In genomic region chr5:69451941-69452652, GRCh38 we compare ENCODE assay signal across 17 cellular contexts. TPM values are rescaled to one million over a fixed set of nuclear protein-coding genes. Genes with fewer than 3 reads are reported as not detected.
DNase-seq lines count a peak whose midpoint lies in the region; ATAC-seq and FAIRE-seq lines count a peak whose summit lies in the region.
"Had no signal": no experiment of that assay in that cellular context is flagged by ENCODE, and none has a peak within 500 bp of the region (broad histone marks: within the 10 kb centered on the region; RNA-seq: fewer than 3 reads in every experiment).

No MANE protein-coding gene starts in this region.

- no peak overlapping the region for H3K4me3 ChIP-seq in small intestine (ENCODE audit: low read depth in 1 of 2, low read length in 2 of 2)
- H3K4me3 ChIP-seq: breast epithelium had no signal

- peak; percentile 91 for DNase-seq in DMS53 (lab: John Stamatoyannopoulos, UW)
- peak; percentile 13 for DNase-seq in NCI-H774 (lab: John Stamatoyannopoulos, UW)
- DNase-seq in left colon, result no peak
- peak; percentile 93 for DNase-seq in small intestine
- DNase-seq in AG08396 (ENCODE audit: low spot score), result no peak
- no peak for DNase-seq in DMS 273 (lab: John Stamatoyannopoulos, UW; ENCODE audit: unreplicated experiment)
- DNase-seq: activated CD4-positive, alpha-beta T cell treated with anti-CD3 and anti-CD28 coated beads for 36 hours; activated CD8-positive, alpha-beta memory T cell treated with anti-CD3 and anti-CD28 coated beads, Interleukin-2, amount 10 ng/mL, durations not matched to agents 7 days and 5 days; DMS 273 treated with DMSO at 0.1 percent for 48 hours; NCI-H2081 treated with DMSO at 0.1 percent for 48 hours; NCI-H748 treated with DMSO at 0.1 percent for 48 hours; stimulated activated naive CD8-positive, alpha-beta T cell treated with anti-CD3 and anti-CD28 coated beads, Interleukin-15, Interleukin-2, amounts not matched to agents 100 U/mL and 50 U/mL, for 24 hours had no signal

- H3K36me3 ChIP-seq in small intestine (ENCODE audit: control insufficient read depth in 2 of 2, insufficient read depth in 2 of 2, low read length in 2 of 2), result no peaks in the 10 kb centered on the region
- H3K36me3 ChIP-seq: breast epithelium had no signal

- intact Hi-C loops in left colon (cut with DNase I, micrococcal nuclease), result no loop called here

- FAIRE-seq in small intestine (lab: Jason Lieb, UNC), result peak; percentile 15
- FAIRE-seq: RCC 7860 had no signal

- ATAC-seq in left colon (peak; percentile 74), GM18909 (IDR thresholded peaks at IDR 0.05; ENCODE audit: poor library complexity, unreplicated experiment) (no peak)
- ATAC-seq: activated CD4-positive, alpha-beta T cell treated with anti-CD3 and anti-CD28 coated beads for 36 hours; activated CD8-positive, alpha-beta memory T cell treated with anti-CD3 and anti-CD28 coated beads, Interleukin-2, amount 10 ng/mL, durations not matched to agents 7 days and 5 days; sciatic nerve; stimulated activated naive CD8-positive, alpha-beta T cell treated with anti-CD3 and anti-CD28 coated beads, Interleukin-15, Interleukin-2, amounts not matched to agents 100 U/mL and 50 U/mL, for 24 hours had no signal

- H3K9me3 ChIP-seq in small intestine (ENCODE audit: control insufficient read depth, low read depth), result no peaks in the 10 kb centered on the region
- H3K9me3 ChIP-seq: breast epithelium had no signal

- H3K27me3 ChIP-seq in small intestine (ENCODE audit: control insufficient read depth in 2 of 2, insufficient read depth in 2 of 2, low read length in 2 of 2), result no peaks in the 10 kb centered on the region
- H3K27me3 ChIP-seq: breast epithelium had no signal

- H3K4me1 ChIP-seq in small intestine (ENCODE audit: control insufficient read depth in 2 of 2, insufficient read depth in 1 of 2, low read depth in 1 of 2, low read length in 1 of 2), result peaks cover 0 to 4% of the 10 kb centered on the region in 2 donors
- H3K4me1 ChIP-seq: breast epithelium had no signal

- peak overlapping the region; percentile 71 to 78 for H3K27ac ChIP-seq in small intestine (ENCODE audit: low read depth in 1 of 2, low read length in 1 of 2)
- H3K27ac ChIP-seq: breast epithelium had no signal

- WGBS in small intestine, 3 donors, result 10 to 44% (median 31%) methylated on average over 4 of the region's 4 CpGs

RNA-seq across cellular contexts. Expression of gene MARVELD2, which starts 37.2 kb away (rescaled TPM):
- total RNA-seq in left colon, result 10 to 100 TPM; 56.0 to 56.6 TPM
- 10 to 100 TPM in 1 of 3 donors, 1 to 10 TPM in 2; 6.2 to 11.7 (median 7.2) TPM for polyA plus RNA-seq in small intestine
- total RNA-seq: myocyte had no signal

RNA-seq across cellular contexts. Expression of gene OCLN, which starts 40.5 kb away (rescaled TPM):
- total RNA-seq in left colon, result 100 to 1,000 TPM; 127 to 129 TPM
- polyA plus RNA-seq in small intestine, result 10 to 100 TPM in 1 of 3 donors, 1 to 10 TPM in 2; 7.8 to 16.2 (median 8.5) TPM

Comparison
In these comparisons a context has a peak if more than half of its experiments do, and no peak if none do; other contexts are left out.
1. DNase-seq: peak in DMS53 (single experiment), NCI-H774 (single experiment) and small intestine (single experiment); none in left colon (0 of 2), AG08396 (single experiment) and DMS 273 (single experiment).